1 cellular context compared by ENCODE assay signal in the genomic region with DNA sequence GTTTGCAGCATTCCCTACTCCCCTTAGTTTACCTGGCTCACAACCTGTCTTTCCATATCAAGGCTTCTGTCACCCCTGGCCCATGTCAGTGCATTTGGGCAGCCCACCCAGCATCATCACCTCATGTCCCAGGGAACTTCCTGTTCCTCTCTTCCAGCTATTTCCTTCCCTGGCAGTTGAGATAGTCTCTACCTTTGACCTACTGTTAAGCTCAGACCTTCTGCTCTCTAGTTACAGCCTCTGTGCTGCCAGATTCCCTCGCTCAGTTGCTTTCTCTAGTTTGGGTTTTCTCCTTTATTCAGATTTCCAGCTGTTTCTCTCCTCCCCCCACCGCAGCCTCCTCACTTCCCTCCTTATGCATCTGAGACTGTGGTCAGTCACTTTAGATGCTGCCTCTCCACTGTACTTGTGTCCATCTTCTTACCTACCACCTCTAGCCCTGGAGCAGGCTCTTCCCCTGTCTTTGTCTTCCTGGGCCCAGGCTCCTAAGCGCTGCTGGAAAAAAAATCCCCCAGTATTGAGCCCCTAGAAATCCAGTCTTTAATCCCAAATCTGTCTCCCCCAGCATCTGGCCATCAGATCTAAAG.
TF ChIP-seq lines count a peak whose summit lies in the region.

No MANE protein-coding gene starts in this region.

TF ChIP-seq in K562, 482 proteins besides CTCF, POLR2A, EP300 and RAD21:
- TF ChIP-seq SPI1 (IDR thresholded peaks at IDR 0.05; ENCODE audit: borderline replicate concordance, low read depth, low read length) (peak; percentile 56; the same call in 1 of the 2 replicates), ZBED1 (IDR thresholded peaks at IDR 0.05) (no peak), CBFA2T3 (IDR thresholded peaks at IDR 0.05) (peak; percentile 36; the same call in 1 of the 2 replicates)
